8 cellular contexts compared by ENCODE assay signal in the genomic region with DNA sequence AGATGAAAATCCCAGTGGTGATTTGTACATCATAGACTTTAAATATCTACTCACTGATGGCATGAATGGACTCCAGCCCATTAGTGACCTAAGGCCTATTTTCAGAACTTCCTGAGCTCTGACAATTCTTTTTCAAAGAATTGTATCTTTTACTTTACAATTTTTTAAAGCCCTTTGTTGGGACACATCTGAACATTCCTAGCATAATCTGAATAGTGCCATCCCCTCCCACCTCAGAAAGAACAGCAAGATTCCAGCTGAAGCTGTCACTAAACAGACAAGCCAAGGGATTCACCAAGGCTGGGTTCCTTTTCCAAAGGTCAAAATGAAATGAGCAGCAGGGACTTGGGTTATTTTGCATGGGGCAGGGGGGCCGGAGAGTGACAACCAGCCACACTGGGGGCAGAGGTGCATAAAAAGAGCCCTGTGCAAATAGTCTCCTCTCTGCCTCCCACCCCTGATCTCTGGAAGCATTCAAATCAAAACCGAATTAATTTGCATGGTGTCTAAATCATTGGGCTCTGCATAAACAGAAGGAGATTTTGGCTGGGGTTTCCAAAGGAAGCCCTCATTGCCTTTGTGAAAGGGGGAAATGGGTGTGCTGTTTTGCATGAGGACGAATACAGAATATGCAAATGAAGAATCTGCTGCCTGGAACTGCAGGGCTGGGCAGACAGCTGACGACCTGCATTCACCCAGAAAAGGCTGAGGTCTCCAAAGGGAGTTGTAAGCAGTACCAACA. TPM values are rescaled to one million over a fixed set of nuclear protein-coding genes. Genes with fewer than 3 reads are reported as not detected.
DNase-seq lines count a peak whose midpoint lies in the region; ATAC-seq, FAIRE-seq and TF ChIP-seq lines count a peak whose summit lies in the region.

No MANE protein-coding gene starts in this region.

- DNase-seq in right cardiac atrium (no peak), HuH-7 (ENCODE audit: low spot score) (no peak), COLO829 (ENCODE audit: low spot score) (no peak), D721Med (ENCODE audit: insufficient read length, low spot score) (no peak)
- DNase-seq in stimulated activated naive CD4-positive, alpha-beta T cell treated with Interleukin-2 at 50 U/mL for 16 hours (lab: John Stamatoyannopoulos, UW), result no peak

- no peak for TF ChIP-seq POLR2A in GM18505 (IDR thresholded peaks at IDR 0.05; ENCODE audit: borderline replicate concordance, extremely low read depth, insufficient read depth, insufficient read length)

- peak overlapping the region; percentile 61 for H3K27ac ChIP-seq in right cardiac atrium (ENCODE audit: low read length)

- WGBS in right cardiac atrium, result 31% methylated on average over 4 of the region's 4 CpGs

- intact Hi-C loops in right cardiac atrium (cut with DNase I), result no loop called here

- FAIRE-seq in D721Med (lab: Jason Lieb, UNC), result no peak

- H3K4me3 ChIP-seq in right cardiac atrium (ENCODE audit: low read length), result peak overlapping the region; percentile 17

- H3K9me3 ChIP-seq in right cardiac atrium (ENCODE audit: control insufficient read depth, low read length), result no peaks in the 10 kb centered on the region

- ATAC-seq in GM18505 (IDR thresholded peaks at IDR 0.05; ENCODE audit: unreplicated experiment), result peak; percentile 99
- ATAC-seq in GM21528 (IDR thresholded peaks at IDR 0.05; ENCODE audit: low FRiP score, unreplicated experiment), result peak; percentile 99
- ATAC-seq in HG03571 (IDR thresholded peaks at IDR 0.05; ENCODE audit: unreplicated experiment), result peak; percentile 91
- peak in 1 of 2 donors; percentile 67 for ATAC-seq in right cardiac atrium

- H3K27me3 ChIP-seq in right cardiac atrium (ENCODE audit: control insufficient read depth, insufficient read depth), result no peaks in the 10 kb centered on the region

- peaks cover 5% of the 10 kb centered on the region for H3K4me1 ChIP-seq in right cardiac atrium (ENCODE audit: control insufficient read depth, insufficient read depth, low read length)

- no peak for TF ChIP-seq CTCF in D721Med (IDR thresholded peaks at IDR 0.05; ENCODE audit: insufficient read depth, missing control alignments)

RNA-seq across cellular contexts. Expression of a gene that starts 17.2 kb away (rescaled TPM):
- total RNA-seq in right cardiac atrium, result 100 to 1,000 TPM in 3 of 4 donors, 10 to 100 TPM in 1; 76.9 to 110 (median 104) TPM
- polyA plus RNA-seq in right cardiac atrium, result 25.9 TPM
